ENCODE assay signal across 1 cellular context in the genomic region with DNA sequence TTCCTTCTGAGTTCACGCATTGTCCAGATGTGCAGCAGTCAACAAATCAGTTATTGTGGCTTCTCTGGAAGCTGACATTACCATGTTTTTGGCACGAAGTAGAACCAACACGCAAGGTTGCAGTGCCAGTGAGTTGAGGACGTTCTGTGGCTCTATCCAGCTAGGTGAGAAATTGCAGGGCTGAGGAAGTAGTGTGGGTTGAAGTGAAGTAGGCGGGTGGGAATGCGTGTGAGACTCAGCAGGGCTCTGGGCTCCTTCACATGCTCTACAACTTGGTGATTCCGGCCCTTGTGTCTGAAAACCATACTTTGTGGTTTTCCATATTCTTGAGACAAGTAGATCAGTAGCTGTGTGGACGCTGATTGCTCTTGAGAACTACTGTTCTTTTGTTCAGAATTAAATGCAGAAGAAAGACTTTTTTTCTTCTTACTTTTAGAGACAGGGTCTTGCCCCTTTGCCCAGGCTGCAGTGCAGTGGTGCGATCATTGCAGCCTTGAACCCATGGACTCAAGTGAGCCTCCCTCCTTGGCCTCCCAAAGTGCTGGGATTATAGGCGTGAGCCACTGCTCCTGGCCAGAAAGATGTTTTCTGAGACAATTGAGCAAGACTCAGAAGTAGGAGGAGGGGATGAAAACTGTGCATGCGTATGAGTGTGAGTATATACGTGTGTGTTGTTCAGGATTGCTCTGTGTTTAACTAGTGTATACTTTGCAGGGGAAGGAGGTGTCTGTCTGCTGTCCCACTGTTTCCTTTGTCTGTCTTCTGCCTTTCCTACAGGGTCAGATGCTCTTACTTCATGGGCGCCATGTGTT.
TF ChIP-seq lines count a peak whose summit lies in the region.

No MANE protein-coding gene starts in this region.

TF ChIP-seq in SK-N-SH, 30 proteins besides CTCF, POLR2A, EP300 and RAD21 (continued from another document):
- no peak for TF ChIP-seq EZH2phosphoT487 (IDR thresholded peaks at IDR 0.05; ENCODE audit: borderline replicate concordance, low read depth)
- no peak for TF ChIP-seq MEF2A (IDR thresholded peaks at IDR 0.05; ENCODE audit: borderline replicate concordance, low read depth)
- TF ChIP-seq SIN3A (IDR thresholded peaks at IDR 0.05; ENCODE audit: borderline replicate concordance, low read depth, low read length) = no peak
- TF ChIP-seq MXI1 (IDR thresholded peaks at IDR 0.05; ENCODE audit: low read depth, low read length) = no peak
- no peak for TF ChIP-seq RCOR1 (IDR thresholded peaks at IDR 0.05; ENCODE audit: low read length)
- TF ChIP-seq, protein P1, sequence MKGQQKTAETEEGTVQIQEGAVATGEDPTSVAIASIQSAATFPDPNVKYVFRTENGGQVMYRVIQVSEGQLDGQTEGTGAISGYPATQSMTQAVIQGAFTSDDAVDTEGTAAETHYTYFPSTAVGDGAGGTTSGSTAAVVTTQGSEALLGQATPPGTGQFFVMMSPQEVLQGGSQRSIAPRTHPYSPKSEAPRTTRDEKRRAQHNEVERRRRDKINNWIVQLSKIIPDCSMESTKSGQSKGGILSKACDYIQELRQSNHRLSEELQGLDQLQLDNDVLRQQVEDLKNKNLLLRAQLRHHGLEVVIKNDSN (IDR thresholded peaks at IDR 0.05; ENCODE audit: borderline replicate concordance, low read depth) = no peak
- TF ChIP-seq NFIC (IDR thresholded peaks at IDR 0.05; ENCODE audit: borderline replicate concordance) = no peak
- TF ChIP-seq, protein P2, sequence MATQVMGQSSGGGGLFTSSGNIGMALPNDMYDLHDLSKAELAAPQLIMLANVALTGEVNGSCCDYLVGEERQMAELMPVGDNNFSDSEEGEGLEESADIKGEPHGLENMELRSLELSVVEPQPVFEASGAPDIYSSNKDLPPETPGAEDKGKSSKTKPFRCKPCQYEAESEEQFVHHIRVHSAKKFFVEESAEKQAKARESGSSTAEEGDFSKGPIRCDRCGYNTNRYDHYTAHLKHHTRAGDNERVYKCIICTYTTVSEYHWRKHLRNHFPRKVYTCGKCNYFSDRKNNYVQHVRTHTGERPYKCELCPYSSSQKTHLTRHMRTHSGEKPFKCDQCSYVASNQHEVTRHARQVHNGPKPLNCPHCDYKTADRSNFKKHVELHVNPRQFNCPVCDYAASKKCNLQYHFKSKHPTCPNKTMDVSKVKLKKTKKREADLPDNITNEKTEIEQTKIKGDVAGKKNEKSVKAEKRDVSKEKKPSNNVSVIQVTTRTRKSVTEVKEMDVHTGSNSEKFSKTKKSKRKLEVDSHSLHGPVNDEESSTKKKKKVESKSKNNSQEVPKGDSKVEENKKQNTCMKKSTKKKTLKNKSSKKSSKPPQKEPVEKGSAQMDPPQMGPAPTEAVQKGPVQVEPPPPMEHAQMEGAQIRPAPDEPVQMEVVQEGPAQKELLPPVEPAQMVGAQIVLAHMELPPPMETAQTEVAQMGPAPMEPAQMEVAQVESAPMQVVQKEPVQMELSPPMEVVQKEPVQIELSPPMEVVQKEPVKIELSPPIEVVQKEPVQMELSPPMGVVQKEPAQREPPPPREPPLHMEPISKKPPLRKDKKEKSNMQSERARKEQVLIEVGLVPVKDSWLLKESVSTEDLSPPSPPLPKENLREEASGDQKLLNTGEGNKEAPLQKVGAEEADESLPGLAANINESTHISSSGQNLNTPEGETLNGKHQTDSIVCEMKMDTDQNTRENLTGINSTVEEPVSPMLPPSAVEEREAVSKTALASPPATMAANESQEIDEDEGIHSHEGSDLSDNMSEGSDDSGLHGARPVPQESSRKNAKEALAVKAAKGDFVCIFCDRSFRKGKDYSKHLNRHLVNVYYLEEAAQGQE (IDR thresholded peaks at IDR 0.05; ENCODE audit: low read depth, low read length) = no peak
- no peak for TF ChIP-seq TEAD4 (IDR thresholded peaks at IDR 0.05; ENCODE audit: borderline replicate concordance, insufficient read depth)
- TF ChIP-seq ELF1 (IDR thresholded peaks at IDR 0.05) = no peak
- TF ChIP-seq RFX5 (IDR thresholded peaks at IDR 0.05; ENCODE audit: low read length) = no peak
- TF ChIP-seq, protein P3, sequence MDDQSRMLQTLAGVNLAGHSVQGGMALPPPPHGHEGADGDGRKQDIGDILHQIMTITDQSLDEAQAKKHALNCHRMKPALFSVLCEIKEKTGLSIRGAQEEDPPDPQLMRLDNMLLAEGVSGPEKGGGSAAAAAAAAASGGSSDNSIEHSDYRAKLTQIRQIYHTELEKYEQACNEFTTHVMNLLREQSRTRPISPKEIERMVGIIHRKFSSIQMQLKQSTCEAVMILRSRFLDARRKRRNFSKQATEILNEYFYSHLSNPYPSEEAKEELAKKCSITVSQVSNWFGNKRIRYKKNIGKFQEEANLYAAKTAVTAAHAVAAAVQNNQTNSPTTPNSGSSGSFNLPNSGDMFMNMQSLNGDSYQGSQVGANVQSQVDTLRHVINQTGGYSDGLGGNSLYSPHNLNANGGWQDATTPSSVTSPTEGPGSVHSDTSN (IDR thresholded peaks at IDR 0.05) = no peak
